Comparison of ENCODE assay signal across 15 cellular contexts in the genomic region with DNA sequence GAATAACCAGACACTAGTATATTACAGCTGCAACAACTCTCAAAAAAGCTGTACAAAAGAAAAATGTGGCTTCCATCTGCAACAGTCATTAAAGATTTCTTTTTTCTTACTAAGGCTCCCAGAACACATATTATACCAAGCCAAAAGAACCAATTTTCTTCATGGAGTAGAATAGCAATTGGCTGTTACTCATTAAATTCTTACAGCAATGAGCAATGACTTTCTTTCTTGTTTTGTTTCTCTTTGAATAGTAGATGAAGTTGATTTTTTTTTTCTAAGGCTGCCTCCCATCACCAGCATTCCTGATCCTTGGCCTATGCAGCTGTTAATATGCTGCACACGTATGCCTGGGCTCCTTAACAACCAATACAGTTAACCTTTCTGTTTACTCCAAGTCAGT. TPM values are rescaled to one million over a fixed set of nuclear protein-coding genes. Genes with fewer than 3 reads are reported as not detected.
DNase-seq lines count a peak whose midpoint lies in the region; ATAC-seq and TF ChIP-seq lines count a peak whose summit lies in the region.
"Had no signal": no experiment of that assay in that cellular context is flagged by ENCODE, and none has a peak within 500 bp of the region (broad histone marks: within the 10 kb centered on the region; RNA-seq: fewer than 3 reads in every experiment).

No MANE protein-coding gene starts in this region.

- H3K27ac Mint-ChIP-seq in CD8-positive, alpha-beta T cell: peak overlapping the region; percentile 16
- H3K27ac Mint-ChIP-seq in T-cell: peak overlapping the region; percentile 56 to 78
- H3K27ac Mint-ChIP-seq: activated naive CD8-positive, alpha-beta T cell treated with anti-CD3 and anti-CD28 coated beads, Interleukin-2, amount 10 ng/mL, durations not matched to agents 7 days and 5 days had no signal

- no peak overlapping the region for H3K4me2 ChIP-seq in osteoblast (ENCODE audit: insufficient read depth, low read length)

- 54 to 73% methylated on average over 1 of the region's 1 CpG for WGBS in esophagus squamous epithelium, 2 donors

- H3K9me3 Mint-ChIP-seq in CD8-positive, alpha-beta T cell: no peaks in the 10 kb centered on the region
- no peaks in the 10 kb centered on the region for H3K9me3 Mint-ChIP-seq in T-cell
- H3K9me3 Mint-ChIP-seq: activated naive CD8-positive, alpha-beta T cell treated with anti-CD3 and anti-CD28 coated beads, Interleukin-2, amount 10 ng/mL, durations not matched to agents 7 days and 5 days had no signal

- H3K4me3 Mint-ChIP-seq in CD8-positive, alpha-beta T cell: no peak overlapping the region
- H3K4me3 Mint-ChIP-seq in T-cell: no peak overlapping the region
- H3K4me3 Mint-ChIP-seq: activated naive CD8-positive, alpha-beta T cell treated with anti-CD3 and anti-CD28 coated beads, Interleukin-2, amount 10 ng/mL, durations not matched to agents 7 days and 5 days had no signal

- peaks cover 12% of the 10 kb centered on the region for H3K4me1 ChIP-seq in CD8-positive, alpha-beta T cell (ENCODE audit: insufficient read depth, low read length)
- H3K4me1 ChIP-seq in osteoblast (ENCODE audit: insufficient read depth, low read length) (peaks cover 15% of the 10 kb centered on the region), esophagus squamous epithelium (no peaks in the 10 kb centered on the region)
- H3K4me1 ChIP-seq: Peyer's patch, suprapubic skin had no signal

- TF ChIP-seq POLR2A in esophagus squamous epithelium (IDR thresholded peaks at IDR 0.05): no peak

- no peaks in the 10 kb centered on the region for H3K79me2 ChIP-seq in osteoblast (ENCODE audit: insufficient read depth, low read length)

- no peak overlapping the region for H3K4me3 ChIP-seq in CD8-positive, alpha-beta T cell (ENCODE audit: low read depth, low read length)
- H3K4me3 ChIP-seq in osteoblast (ENCODE audit: insufficient read depth, low read length) (no peak overlapping the region), esophagus squamous epithelium (no peak overlapping the region)
- H3K4me3 ChIP-seq: Peyer's patch, suprapubic skin had no signal

- no peak overlapping the region for H2AFZ ChIP-seq in osteoblast (ENCODE audit: low read length)

- intact Hi-C loops in CD8-positive, alpha-beta T cell (cut with DNase I, micrococcal nuclease): no loop called here
- intact Hi-C loops in esophagus squamous epithelium (cut with DNase I): loop anchor here (10.0 kb wide), 1 partner anchor 220 kb away; no protein-coding TSS in a partner anchor

- CTCF ChIA-PET in CD8-positive, alpha-beta T cell (lab: Charles Lee): interaction anchor here (0.8 to 6.3 kb wide), 10 partner anchors 11 to 216 kb away, joined by 3 to 52 read pairs (median 6); partner anchors contain the start of gene SPOCK2
- CTCF ChIA-PET in T-cell (lab: Charles Lee): interaction anchor here (0.6 to 1.6 kb wide), 6 partner anchors 12 to 213 kb away, joined by 3 to 8 read pairs (median 4); no protein-coding TSS in a partner anchor

- H3K27me3 ChIP-seq in CD8-positive, alpha-beta T cell (ENCODE audit: insufficient read depth, low read length): no peaks in the 10 kb centered on the region
- H3K27me3 ChIP-seq in osteoblast (ENCODE audit: insufficient read depth, low read length): no peaks in the 10 kb centered on the region
- no peaks in the 10 kb centered on the region for H3K27me3 ChIP-seq in esophagus squamous epithelium
- H3K27me3 ChIP-seq: Peyer's patch, suprapubic skin had no signal

- POLR2A ChIA-PET in CD8-positive, alpha-beta T cell (lab: Charles Lee): interaction anchor here (1.2 to 1.4 kb wide), 3 partner anchors 12 to 59 kb away, joined by 3 to 5 read pairs (median 5); no protein-coding TSS in a partner anchor
- POLR2A ChIA-PET in T-cell (lab: Charles Lee): interaction anchor here (0.6 to 0.7 kb wide), 3 partner anchors 11 to 174 kb away, joined by 6 to 9 read pairs (median 8); no protein-coding TSS in a partner anchor

- no peaks in the 10 kb centered on the region for H3K9me3 ChIP-seq in CD8-positive, alpha-beta T cell (ENCODE audit: low read length)
- no peaks in the 10 kb centered on the region for H3K9me3 ChIP-seq in osteoblast (ENCODE audit: low read depth, low read length)
- H3K9me3 ChIP-seq in esophagus squamous epithelium: no peaks in the 10 kb centered on the region
- H3K9me3 ChIP-seq: Peyer's patch, suprapubic skin had no signal

- H3K4me1 Mint-ChIP-seq in CD8-positive, alpha-beta T cell (ENCODE audit: low read depth): peaks cover 29% of the 10 kb centered on the region
- peaks cover 34 to 42% (median 36%) of the 10 kb centered on the region in 3 donors for H3K4me1 Mint-ChIP-seq in T-cell

- H3K27me3 Mint-ChIP-seq in CD8-positive, alpha-beta T cell (ENCODE audit: low read depth): no peaks in the 10 kb centered on the region
- no peaks in the 10 kb centered on the region for H3K27me3 Mint-ChIP-seq in T-cell
- H3K27me3 Mint-ChIP-seq: activated naive CD8-positive, alpha-beta T cell treated with anti-CD3 and anti-CD28 coated beads, Interleukin-2, amount 10 ng/mL, durations not matched to agents 7 days and 5 days had no signal

- H3K36me3 Mint-ChIP-seq in CD8-positive, alpha-beta T cell: peaks cover 20% of the 10 kb centered on the region
- H3K36me3 Mint-ChIP-seq in T-cell: peaks cover 16% of the 10 kb centered on the region

- H3K27ac ChIP-seq in CD8-positive, alpha-beta T cell (ENCODE audit: low read depth, low read length): no peak overlapping the region
- H3K27ac ChIP-seq in osteoblast (ENCODE audit: low read depth, low read length) (peak overlapping the region; percentile 49), esophagus squamous epithelium (no peak overlapping the region)
- H3K27ac ChIP-seq: Peyer's patch, suprapubic skin had no signal

- ATAC-seq in CD8-positive, alpha-beta T cell: no peak
- ATAC-seq in T-cell (replicated peaks in 1 of 4): no peak
- no peak for ATAC-seq in HG02642 (IDR thresholded peaks at IDR 0.05; ENCODE audit: poor library complexity, unreplicated experiment)

- no peak for DNase-seq in CD8-positive, alpha-beta T cell
- DNase-seq in T-cell (no peak), fibroblast of the conjunctiva (ENCODE audit: low read depth) (peak; percentile 14), osteoblast (ENCODE audit: insufficient read length, low spot score, missing footprints) (peak; percentile 36), esophagus squamous epithelium (lab: John Stamatoyannopoulos, UW) (no peak), DMS153 (lab: John Stamatoyannopoulos, UW) (no peak), DMS 273 treated with DMSO at 0.1 percent for 48 hours (lab: John Stamatoyannopoulos, UW) (no peak)
- DNase-seq: activated CD8-positive, alpha-beta memory T cell treated with anti-CD3 and anti-CD28 coated beads for 24 hours; activated naive CD8-positive, alpha-beta T cell treated with anti-CD3 and anti-CD28 coated beads, Interleukin-2, amount 10 ng/mL, durations not matched to agents 7 days and 5 days; Calu3; NCI-H446; Peyer's patch; T-helper 9 cell had no signal

- no peaks in the 10 kb centered on the region for H4K20me1 ChIP-seq in osteoblast (ENCODE audit: insufficient read depth, low read length)

- no peaks in the 10 kb centered on the region for H3K36me3 ChIP-seq in CD8-positive, alpha-beta T cell (ENCODE audit: insufficient read depth, low read length)
- H3K36me3 ChIP-seq in osteoblast (ENCODE audit: insufficient read depth, low read length): no peaks in the 10 kb centered on the region
- peaks cover 0 to 27% (median 0%) of the 10 kb centered on the region in 3 donors for H3K36me3 ChIP-seq in esophagus squamous epithelium

- TF ChIP-seq CTCF in CD8-positive, alpha-beta T cell (IDR thresholded peaks at IDR 0.05): no peak
- TF ChIP-seq CTCF in osteoblast (IDR thresholded peaks at IDR 0.05; ENCODE audit: extremely low read depth, low read depth, low read length) (no peak), esophagus squamous epithelium (IDR thresholded peaks at IDR 0.05) (no peak)

RNA-seq across cellular contexts. Expression of gene SPOCK2, which starts 36.6 kb away (rescaled TPM):
- total RNA-seq in CD8-positive, alpha-beta T cell: 100 to 1,000 TPM; 909 to 922 TPM
- total RNA-seq in T-cell: 100 to 1,000 TPM; 501 to 684 (median 547) TPM
- 0.36 and 0.59 TPM in 2 replicates for total RNA-seq in osteoblast
- total RNA-seq in esophagus squamous epithelium: 1 to 10 TPM; 2.6 to 8.1 (median 5.0) TPM

Comparison
In these comparisons a context has a peak if more than half of its experiments do, and no peak if none do; other contexts are left out.
1. DNase-seq: peak in fibroblast of the conjunctiva (single experiment) and osteoblast (single experiment); none in CD8-positive, alpha-beta T cell (0 of 7), T-cell (0 of 34), esophagus squamous epithelium (single experiment), DMS153 (single experiment) and DMS 273 treated with DMSO at 0.1 percent for 48 hours (single experiment).
2. RNA of gene SPOCK2, which starts 36.6 kb away (total RNA-seq): 909 to 922 TPM in CD8-positive, alpha-beta T cell and 501 to 684 TPM in T-cell; 2.6 to 8.1 TPM in esophagus squamous epithelium and 0.36 to 0.59 TPM in osteoblast; every median in the first group is over 10 times any median in the second.